8 cellular contexts compared by ENCODE assay signal in genomic region chr4:52588097-52588496, GRCh38.
DNase-seq lines count a peak whose midpoint lies in the region; ATAC-seq and TF ChIP-seq lines count a peak whose summit lies in the region.

No MANE protein-coding gene starts in this region.

- no peak for ATAC-seq in T-cell (replicated peaks in 1 of 4)
- ATAC-seq in GM18861 (IDR thresholded peaks at IDR 0.05; ENCODE audit: unreplicated experiment): no peak
- ATAC-seq in HG03135 (IDR thresholded peaks at IDR 0.05; ENCODE audit: unreplicated experiment): no peak

- H3K27ac Mint-ChIP-seq in T-cell: peak overlapping the region; percentile 62 to 81

- DNase-seq in ELR (ENCODE audit: low read depth): peak; percentile 36
- peak; percentile 2 for DNase-seq in HCEC 1CT
- peak in 1 of 34 experiments; percentile 3 for DNase-seq in T-cell
- peak in 1 of 2 donors; percentile 24 for DNase-seq in foreskin fibroblast
- no peak for DNase-seq in retinal pigment epithelial cell (ENCODE audit: low read depth)
- DNase-seq in DMS153 treated with DMSO at 0.1 percent for 48 hours (lab: John Stamatoyannopoulos, UW; ENCODE audit: unreplicated experiment): no peak

- no peak overlapping the region for H3K4me3 ChIP-seq in foreskin fibroblast (ENCODE audit: low read depth in 1 of 2, low read length in 2 of 2)
- H3K4me3 ChIP-seq in retinal pigment epithelial cell (ENCODE audit: low read length): no peak overlapping the region

- H3K4me1 Mint-ChIP-seq in T-cell: peaks cover 13 to 36% (median 24%) of the 10 kb centered on the region in 3 donors

- no peaks in the 10 kb centered on the region for H3K9me3 Mint-ChIP-seq in T-cell

- peaks cover 6% of the 10 kb centered on the region for H3K36me3 Mint-ChIP-seq in T-cell

- POLR2A ChIA-PET in T-cell (lab: Charles Lee): interaction anchor here in 1 of 2 donors (0.6 kb wide), 2 partner anchors 8 to 277 kb away, joined by 3 read pairs; no protein-coding TSS in a partner anchor

- no peak overlapping the region for H3K4me3 Mint-ChIP-seq in T-cell

- peaks cover 0 to 3% of the 10 kb centered on the region in 2 donors for H3K27me3 Mint-ChIP-seq in T-cell

- CTCF ChIA-PET in T-cell (lab: Charles Lee): interaction anchor here (0.5 to 1.1 kb wide), 8 partner anchors 29 to 398 kb away, joined by 3 to 4 read pairs (median 4); no protein-coding TSS in a partner anchor

- TF ChIP-seq CTCF in foreskin fibroblast (IDR thresholded peaks at IDR 0.05; ENCODE audit: low read depth, low read length) (peak; percentile 49), retinal pigment epithelial cell (conservative IDR thresholded peaks at IDR 0.05; ENCODE audit: low read depth, low read length) (peak; percentile 55)

Comparison
In these comparisons a context has a peak if more than half of its experiments do, and no peak if none do; other contexts are left out.
1. DNase-seq: peak in ELR (single experiment) and HCEC 1CT (single experiment); none in retinal pigment epithelial cell (single experiment) and DMS153 treated with DMSO at 0.1 percent for 48 hours (single experiment).